2 cellular contexts compared by ENCODE assay signal in genomic region chr1:162151900-162152829, GRCh38.
TF ChIP-seq lines count a peak whose summit lies in the region.

No MANE protein-coding gene starts in this region.

TF ChIP-seq in HEK293, 187 proteins besides CTCF, POLR2A, EP300 and RAD21 (continued from another document):
- TF ChIP-seq PRDM10 (tag by site-specific recombination; IDR thresholded peaks at IDR 0.05) (peak; percentile 42), ZNF501 (tag by site-specific recombination; IDR thresholded peaks at IDR 0.05) (no peak), ZBTB20 (tag by site-specific recombination; IDR thresholded peaks at IDR 0.05) (peak; percentile 66), ZIC2 (tag by site-specific recombination; IDR thresholded peaks at IDR 0.05) (peak; percentile 86), ZFP41 (tag by site-specific recombination; IDR thresholded peaks at IDR 0.05; ENCODE audit: borderline replicate concordance) (no peak), ZNF692 (tag by site-specific recombination; IDR thresholded peaks at IDR 0.05) (peak; percentile 52), KLF10 (tag by site-specific recombination; IDR thresholded peaks at IDR 0.05) (no peak), OVOL3 (tag by site-specific recombination; IDR thresholded peaks at IDR 0.05) (no peak)
- TF ChIP-seq, protein P1, sequence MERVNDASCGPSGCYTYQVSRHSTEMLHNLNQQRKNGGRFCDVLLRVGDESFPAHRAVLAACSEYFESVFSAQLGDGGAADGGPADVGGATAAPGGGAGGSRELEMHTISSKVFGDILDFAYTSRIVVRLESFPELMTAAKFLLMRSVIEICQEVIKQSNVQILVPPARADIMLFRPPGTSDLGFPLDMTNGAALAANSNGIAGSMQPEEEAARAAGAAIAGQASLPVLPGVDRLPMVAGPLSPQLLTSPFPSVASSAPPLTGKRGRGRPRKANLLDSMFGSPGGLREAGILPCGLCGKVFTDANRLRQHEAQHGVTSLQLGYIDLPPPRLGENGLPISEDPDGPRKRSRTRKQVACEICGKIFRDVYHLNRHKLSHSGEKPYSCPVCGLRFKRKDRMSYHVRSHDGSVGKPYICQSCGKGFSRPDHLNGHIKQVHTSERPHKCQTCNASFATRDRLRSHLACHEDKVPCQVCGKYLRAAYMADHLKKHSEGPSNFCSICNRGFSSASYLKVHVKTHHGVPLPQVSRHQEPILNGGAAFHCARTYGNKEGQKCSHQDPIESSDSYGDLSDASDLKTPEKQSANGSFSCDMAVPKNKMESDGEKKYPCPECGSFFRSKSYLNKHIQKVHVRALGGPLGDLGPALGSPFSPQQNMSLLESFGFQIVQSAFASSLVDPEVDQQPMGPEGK (tag by site-specific recombination; IDR thresholded peaks at IDR 0.05) = peak; percentile 94

TF ChIP-seq in HepG2, 621 proteins besides CTCF, POLR2A, EP300 and RAD21 (continued from another document and continues in another):
- TF ChIP-seq, protein P2, sequence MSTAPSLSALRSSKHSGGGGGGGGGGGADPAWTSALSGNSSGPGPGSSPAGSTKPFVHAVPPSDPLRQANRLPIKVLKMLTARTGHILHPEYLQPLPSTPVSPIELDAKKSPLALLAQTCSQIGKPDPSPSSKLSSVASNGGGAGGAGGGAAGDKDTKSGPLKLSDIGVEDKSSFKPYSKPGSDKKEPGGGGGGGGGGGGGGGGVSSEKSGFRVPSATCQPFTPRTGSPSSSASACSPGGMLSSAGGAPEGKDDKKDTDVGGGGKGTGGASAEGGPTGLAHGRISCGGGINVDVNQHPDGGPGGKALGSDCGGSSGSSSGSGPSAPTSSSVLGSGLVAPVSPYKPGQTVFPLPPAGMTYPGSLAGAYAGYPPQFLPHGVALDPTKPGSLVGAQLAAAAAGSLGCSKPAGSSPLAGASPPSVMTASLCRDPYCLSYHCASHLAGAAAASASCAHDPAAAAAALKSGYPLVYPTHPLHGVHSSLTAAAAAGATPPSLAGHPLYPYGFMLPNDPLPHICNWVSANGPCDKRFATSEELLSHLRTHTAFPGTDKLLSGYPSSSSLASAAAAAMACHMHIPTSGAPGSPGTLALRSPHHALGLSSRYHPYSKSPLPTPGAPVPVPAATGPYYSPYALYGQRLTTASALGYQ (CRISPR knock-in tag; IDR thresholded peaks at IDR 0.05) = no peak
- TF ChIP-seq STAT5B (CRISPR knock-in tag; IDR thresholded peaks at IDR 0.05) = 0 out of 2 replicates have a peak, but pooled peaks have one; percentile 15
- TF ChIP-seq ZNF639 (CRISPR knock-in tag; conservative IDR thresholded peaks at IDR 0.05) = no peak
- no peak for TF ChIP-seq ZNF512 (CRISPR knock-in tag; IDR thresholded peaks at IDR 0.05)
- peak; percentile 12; the same call in 1 of the 2 replicates for TF ChIP-seq HNF4G (IDR thresholded peaks at IDR 0.05; ENCODE audit: borderline replicate concordance, low read depth, low read length)
- peak; percentile 72; the same call in 1 of the 2 replicates for TF ChIP-seq HNF4G (CRISPR knock-in tag; IDR thresholded peaks at IDR 0.05; ENCODE audit: borderline replicate concordance, low read depth)
- peak; percentile 97 for TF ChIP-seq SALL1 (CRISPR knock-in tag; IDR thresholded peaks at IDR 0.05)
- TF ChIP-seq MLLT10 (CRISPR knock-in tag; IDR thresholded peaks at IDR 0.05) = no peak
- TF ChIP-seq, protein P3, sequence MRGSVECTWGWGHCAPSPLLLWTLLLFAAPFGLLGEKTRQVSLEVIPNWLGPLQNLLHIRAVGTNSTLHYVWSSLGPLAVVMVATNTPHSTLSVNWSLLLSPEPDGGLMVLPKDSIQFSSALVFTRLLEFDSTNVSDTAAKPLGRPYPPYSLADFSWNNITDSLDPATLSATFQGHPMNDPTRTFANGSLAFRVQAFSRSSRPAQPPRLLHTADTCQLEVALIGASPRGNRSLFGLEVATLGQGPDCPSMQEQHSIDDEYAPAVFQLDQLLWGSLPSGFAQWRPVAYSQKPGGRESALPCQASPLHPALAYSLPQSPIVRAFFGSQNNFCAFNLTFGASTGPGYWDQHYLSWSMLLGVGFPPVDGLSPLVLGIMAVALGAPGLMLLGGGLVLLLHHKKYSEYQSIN (CRISPR knock-in tag; IDR thresholded peaks at IDR 0.05; ENCODE audit: borderline replicate concordance) = no peak
- no peak for TF ChIP-seq ZNF510 (CRISPR knock-in tag; IDR thresholded peaks at IDR 0.05; ENCODE audit: low read depth)
- TF ChIP-seq THYN1 (CRISPR knock-in tag; IDR thresholded peaks at IDR 0.05; ENCODE audit: borderline replicate concordance, low read depth) = no peak
- TF ChIP-seq SALL2 (CRISPR knock-in tag; IDR thresholded peaks at IDR 0.05) = no peak
- TF ChIP-seq, protein P4, sequence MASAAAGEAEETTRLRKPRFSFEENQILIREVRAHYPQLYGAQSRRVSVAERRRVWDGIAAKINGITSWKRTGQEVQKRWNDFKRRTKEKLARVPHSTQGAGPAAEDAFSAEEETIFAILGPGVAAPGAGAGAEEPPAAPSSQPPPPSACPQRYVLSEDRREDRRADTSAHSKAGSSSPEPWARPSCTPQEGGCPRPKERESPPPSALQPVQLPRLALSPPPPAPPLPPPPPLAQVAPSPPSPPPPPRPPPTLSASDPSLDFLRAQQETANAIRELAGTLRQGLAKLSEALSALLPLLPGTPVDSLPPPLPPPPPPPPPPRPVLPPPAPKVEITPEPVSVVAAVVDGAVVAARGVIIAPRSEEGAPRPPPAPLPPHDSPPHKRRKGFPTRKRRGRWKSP (CRISPR knock-in tag; IDR thresholded peaks at IDR 0.05) = 0 out of 2 replicates have a peak, but pooled peaks have one; percentile 47
- no peak for TF ChIP-seq MBD4 (IDR thresholded peaks at IDR 0.05; ENCODE audit: borderline replicate concordance, low read length)
- TF ChIP-seq ZBTB33 (CRISPR knock-in tag; IDR thresholded peaks at IDR 0.05) = 0 out of 2 replicates have a peak, but pooled peaks have one; percentile 30
- TF ChIP-seq ZMYM4 (CRISPR knock-in tag; IDR thresholded peaks at IDR 0.05) = peak; percentile 81
- peak; percentile 64; the same call in 1 of the 2 replicates for TF ChIP-seq NR2C2 (CRISPR knock-in tag; IDR thresholded peaks at IDR 0.05; ENCODE audit: borderline replicate concordance)
- TF ChIP-seq FOXJ3 (CRISPR knock-in tag; IDR thresholded peaks at IDR 0.05; ENCODE audit: borderline replicate concordance) = peak; percentile 93
- no peak for TF ChIP-seq RAD51 (IDR thresholded peaks at IDR 0.05; ENCODE audit: borderline replicate concordance)
- TF ChIP-seq TCF7L2 (IDR thresholded peaks at IDR 0.05; ENCODE audit: low read depth, low read length) = no peak
- TF ChIP-seq, protein P5, sequence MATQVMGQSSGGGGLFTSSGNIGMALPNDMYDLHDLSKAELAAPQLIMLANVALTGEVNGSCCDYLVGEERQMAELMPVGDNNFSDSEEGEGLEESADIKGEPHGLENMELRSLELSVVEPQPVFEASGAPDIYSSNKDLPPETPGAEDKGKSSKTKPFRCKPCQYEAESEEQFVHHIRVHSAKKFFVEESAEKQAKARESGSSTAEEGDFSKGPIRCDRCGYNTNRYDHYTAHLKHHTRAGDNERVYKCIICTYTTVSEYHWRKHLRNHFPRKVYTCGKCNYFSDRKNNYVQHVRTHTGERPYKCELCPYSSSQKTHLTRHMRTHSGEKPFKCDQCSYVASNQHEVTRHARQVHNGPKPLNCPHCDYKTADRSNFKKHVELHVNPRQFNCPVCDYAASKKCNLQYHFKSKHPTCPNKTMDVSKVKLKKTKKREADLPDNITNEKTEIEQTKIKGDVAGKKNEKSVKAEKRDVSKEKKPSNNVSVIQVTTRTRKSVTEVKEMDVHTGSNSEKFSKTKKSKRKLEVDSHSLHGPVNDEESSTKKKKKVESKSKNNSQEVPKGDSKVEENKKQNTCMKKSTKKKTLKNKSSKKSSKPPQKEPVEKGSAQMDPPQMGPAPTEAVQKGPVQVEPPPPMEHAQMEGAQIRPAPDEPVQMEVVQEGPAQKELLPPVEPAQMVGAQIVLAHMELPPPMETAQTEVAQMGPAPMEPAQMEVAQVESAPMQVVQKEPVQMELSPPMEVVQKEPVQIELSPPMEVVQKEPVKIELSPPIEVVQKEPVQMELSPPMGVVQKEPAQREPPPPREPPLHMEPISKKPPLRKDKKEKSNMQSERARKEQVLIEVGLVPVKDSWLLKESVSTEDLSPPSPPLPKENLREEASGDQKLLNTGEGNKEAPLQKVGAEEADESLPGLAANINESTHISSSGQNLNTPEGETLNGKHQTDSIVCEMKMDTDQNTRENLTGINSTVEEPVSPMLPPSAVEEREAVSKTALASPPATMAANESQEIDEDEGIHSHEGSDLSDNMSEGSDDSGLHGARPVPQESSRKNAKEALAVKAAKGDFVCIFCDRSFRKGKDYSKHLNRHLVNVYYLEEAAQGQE (IDR thresholded peaks at IDR 0.05; ENCODE audit: borderline replicate concordance in 1 of 2, low read depth in 1 of 2, low read length in 2 of 2) = no peak
- TF ChIP-seq ZNF317 (CRISPR knock-in tag; IDR thresholded peaks at IDR 0.05) = peak; percentile 63; the same call in 1 of the 2 replicates
- peak; percentile 93 for TF ChIP-seq FOXK1 (CRISPR knock-in tag; IDR thresholded peaks at IDR 0.05; ENCODE audit: borderline replicate concordance, low read depth)
- no peak for TF ChIP-seq MATR3 (CRISPR knock-in tag; IDR thresholded peaks at IDR 0.05)
- peak; percentile 69 for TF ChIP-seq ZFX (CRISPR knock-in tag; IDR thresholded peaks at IDR 0.05; ENCODE audit: low read depth)
- TF ChIP-seq, protein P6, sequence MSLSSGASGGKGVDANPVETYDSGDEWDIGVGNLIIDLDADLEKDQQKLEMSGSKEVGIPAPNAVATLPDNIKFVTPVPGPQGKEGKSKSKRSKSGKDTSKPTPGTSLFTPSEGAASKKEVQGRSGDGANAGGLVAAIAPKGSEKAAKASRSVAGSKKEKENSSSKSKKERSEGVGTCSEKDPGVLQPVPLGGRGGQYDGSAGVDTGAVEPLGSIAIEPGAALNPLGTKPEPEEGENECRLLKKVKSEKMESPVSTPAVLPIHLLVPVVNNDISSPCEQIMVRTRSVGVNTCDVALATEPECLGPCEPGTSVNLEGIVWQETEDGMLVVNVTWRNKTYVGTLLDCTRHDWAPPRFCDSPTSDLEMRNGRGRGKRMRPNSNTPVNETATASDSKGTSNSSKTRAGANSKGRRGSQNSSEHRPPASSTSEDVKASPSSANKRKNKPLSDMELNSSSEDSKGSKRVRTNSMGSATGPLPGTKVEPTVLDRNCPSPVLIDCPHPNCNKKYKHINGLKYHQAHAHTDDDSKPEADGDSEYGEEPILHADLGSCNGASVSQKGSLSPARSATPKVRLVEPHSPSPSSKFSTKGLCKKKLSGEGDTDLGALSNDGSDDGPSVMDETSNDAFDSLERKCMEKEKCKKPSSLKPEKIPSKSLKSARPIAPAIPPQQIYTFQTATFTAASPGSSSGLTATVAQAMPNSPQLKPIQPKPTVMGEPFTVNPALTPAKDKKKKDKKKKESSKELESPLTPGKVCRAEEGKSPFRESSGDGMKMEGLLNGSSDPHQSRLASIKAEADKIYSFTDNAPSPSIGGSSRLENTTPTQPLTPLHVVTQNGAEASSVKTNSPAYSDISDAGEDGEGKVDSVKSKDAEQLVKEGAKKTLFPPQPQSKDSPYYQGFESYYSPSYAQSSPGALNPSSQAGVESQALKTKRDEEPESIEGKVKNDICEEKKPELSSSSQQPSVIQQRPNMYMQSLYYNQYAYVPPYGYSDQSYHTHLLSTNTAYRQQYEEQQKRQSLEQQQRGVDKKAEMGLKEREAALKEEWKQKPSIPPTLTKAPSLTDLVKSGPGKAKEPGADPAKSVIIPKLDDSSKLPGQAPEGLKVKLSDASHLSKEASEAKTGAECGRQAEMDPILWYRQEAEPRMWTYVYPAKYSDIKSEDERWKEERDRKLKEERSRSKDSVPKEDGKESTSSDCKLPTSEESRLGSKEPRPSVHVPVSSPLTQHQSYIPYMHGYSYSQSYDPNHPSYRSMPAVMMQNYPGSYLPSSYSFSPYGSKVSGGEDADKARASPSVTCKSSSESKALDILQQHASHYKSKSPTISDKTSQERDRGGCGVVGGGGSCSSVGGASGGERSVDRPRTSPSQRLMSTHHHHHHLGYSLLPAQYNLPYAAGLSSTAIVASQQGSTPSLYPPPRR (CRISPR knock-in tag; IDR thresholded peaks at IDR 0.05; ENCODE audit: borderline replicate concordance) = peak; percentile 76
- TF ChIP-seq ZNF326 (CRISPR knock-in tag; IDR thresholded peaks at IDR 0.05; ENCODE audit: borderline replicate concordance) = no peak
- TF ChIP-seq ZNF44 (CRISPR knock-in tag; IDR thresholded peaks at IDR 0.05) = no peak
- peak; percentile 78 for TF ChIP-seq HOXD1 (CRISPR knock-in tag; IDR thresholded peaks at IDR 0.05)
